Comparison of ENCODE assay signal across 1 cellular context in the genomic region with DNA sequence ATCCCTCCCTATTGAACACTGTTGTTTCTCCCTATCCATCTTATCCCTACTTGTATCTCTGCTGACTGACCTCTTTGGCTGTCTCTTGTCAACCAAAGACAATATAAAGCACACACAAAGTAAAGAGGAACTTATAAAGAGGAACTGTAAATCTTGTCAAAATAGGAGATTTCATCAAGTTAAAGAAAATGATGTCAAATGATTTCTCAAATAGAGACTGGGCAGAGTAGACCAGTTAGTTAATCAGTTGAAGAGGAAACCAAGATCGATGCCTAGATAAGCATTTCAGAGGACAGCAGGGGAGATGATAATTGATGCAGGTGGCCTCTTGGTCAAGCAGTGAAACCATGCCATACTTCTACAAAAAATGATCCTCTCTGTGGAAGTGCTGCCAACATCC.
TF ChIP-seq lines count a peak whose summit lies in the region.

No MANE protein-coding gene starts in this region.

TF ChIP-seq in HepG2, 621 proteins besides CTCF, POLR2A, EP300 and RAD21 (continued from another document):
- no peak for TF ChIP-seq ZNF557 (CRISPR knock-in tag; IDR thresholded peaks at IDR 0.05)
- no peak for TF ChIP-seq MEF2D (CRISPR knock-in tag; IDR thresholded peaks at IDR 0.05)
